Comparison of ENCODE assay signal across 17 cellular contexts in the genomic region with DNA sequence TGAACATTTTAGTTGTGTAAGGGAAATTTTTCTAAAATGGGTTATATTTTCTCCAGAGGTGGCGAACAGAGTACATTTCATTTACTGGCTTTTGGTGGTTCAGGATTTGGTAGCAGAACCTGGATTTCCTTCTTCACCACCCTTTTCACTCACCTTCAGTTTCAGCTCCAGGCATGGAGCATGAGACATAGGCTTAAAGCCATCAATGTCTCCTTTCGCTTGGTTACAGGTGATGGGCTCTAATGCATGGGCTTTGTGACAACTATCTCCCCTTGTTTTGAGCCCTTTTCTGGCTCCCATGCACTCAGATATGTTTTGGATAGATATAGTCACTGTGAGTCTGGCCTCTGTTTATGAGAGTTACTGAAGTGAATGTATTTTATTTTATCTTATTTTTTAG.
"Had no signal": no experiment of that assay in that cellular context is flagged by ENCODE, and none has a peak within 500 bp of the region (broad histone marks: within the 10 kb centered on the region; RNA-seq: fewer than 3 reads in every experiment).

No MANE protein-coding gene starts in this region.

- DNase-seq: activated B cell treated with CpG ODN at 0.5 μM for 24 hours; activated CD4-positive, alpha-beta T cell treated with anti-CD3 and anti-CD28 coated beads for 48 hours; activated CD8-positive, alpha-beta memory T cell treated with anti-CD3 and anti-CD28 coated beads, Interleukin-2, amount 50 U/mL, for 4 hours; activated CD8-positive, alpha-beta T cell treated with anti-CD3 and anti-CD28 coated beads, Interleukin-2, amount 10 ng/mL, durations not matched to agents 7 days and 5 days; activated effector memory CD4-positive, alpha-beta T cell treated with anti-CD3 and anti-CD28 coated beads, Interleukin-2, amount 50 U/mL, for 16 hours; activated T-cell treated with anti-CD3 and anti-CD28 coated beads, Interleukin-2, amount 50 U/mL, for 48 hours; dermis blood vessel endothelial cell; effector memory CD8-positive, alpha-beta T cell; right lobe of liver; stomach; SW 1271; transverse colon had no signal

- H3K4me3 ChIP-seq: breast epithelium, hepatocyte, right lobe of liver, SJSA1, stomach, transverse colon had no signal

- H3K36me3 ChIP-seq: breast epithelium, right lobe of liver, SJSA1, stomach, transverse colon had no signal

- H3K4me1 ChIP-seq: breast epithelium, right lobe of liver, transverse colon had no signal

- H3K27me3 ChIP-seq: breast epithelium, hepatocyte, right lobe of liver, SJSA1, stomach, transverse colon had no signal

- ATAC-seq: activated CD8-positive, alpha-beta T cell treated with anti-CD3 and anti-CD28 coated beads, Interleukin-2, amount 10 ng/mL, durations not matched to agents 7 days and 5 days; activated naive CD4-positive, alpha-beta T cell treated with anti-CD3 and anti-CD28 coated beads, Interleukin-2, amount 50 U/mL, for 72 hours; effector memory CD8-positive, alpha-beta T cell; natural killer cell treated with Interleukin-12 subunit alpha and Interleukin-12 subunit beta and Interleukin-15 and Interleukin-18, amount 100 ng/mL, for 72 hours; right lobe of liver had no signal

- H3K9me3 ChIP-seq: breast epithelium, right lobe of liver, transverse colon had no signal

- H3K27ac ChIP-seq: breast epithelium, hepatocyte, right lobe of liver, SJSA1 had no signal
